15 cellular contexts compared by ENCODE assay signal in genomic region chrX:155237719-155238118, GRCh38. TPM values are rescaled to one million over a fixed set of nuclear protein-coding genes. Genes with fewer than 3 reads are reported as not detected.
DNase-seq lines count a peak whose midpoint lies in the region; ATAC-seq and TF ChIP-seq lines count a peak whose summit lies in the region.
"Had no signal": no experiment of that assay in that cellular context is flagged by ENCODE, and none has a peak within 500 bp of the region (broad histone marks: within the 10 kb centered on the region; RNA-seq: fewer than 3 reads in every experiment).

No MANE protein-coding gene starts in this region.

- H3K36me3 ChIP-seq in breast epithelium (peaks cover 3% of the 10 kb centered on the region), stomach smooth muscle (ENCODE audit: control insufficient read depth in 2 of 2, insufficient read depth in 2 of 2, low read length in 2 of 2) (no peaks in the 10 kb centered on the region)

- H3K4me3 Mint-ChIP-seq in activated CD4-positive, alpha-beta T cell treated with anti-CD3 and anti-CD28 coated beads for 36 hours: no peak overlapping the region
- H3K4me3 Mint-ChIP-seq in MCF 10A (ENCODE audit: unreplicated experiment): no peak overlapping the region
- H3K4me3 Mint-ChIP-seq in memory B cell: no peak overlapping the region
- H3K4me3 Mint-ChIP-seq: CD14-positive monocyte; CD8-positive, alpha-beta memory T cell had no signal

- peaks cover 24% of the 10 kb centered on the region for H3K36me3 Mint-ChIP-seq in activated CD4-positive, alpha-beta T cell treated with anti-CD3 and anti-CD28 coated beads for 36 hours (ENCODE audit: low read depth)
- H3K36me3 Mint-ChIP-seq in MCF 10A (ENCODE audit: insufficient read depth, unreplicated experiment) (peaks cover 41% of the 10 kb centered on the region), memory B cell (peaks cover 20% of the 10 kb centered on the region)

- TF ChIP-seq CTCF in MCF 10A (IDR thresholded peaks at IDR 0.05; ENCODE audit: unreplicated experiment) (no peak), breast epithelium (IDR thresholded peaks at IDR 0.05) (no peak)

- ATAC-seq in activated CD4-positive, alpha-beta T cell treated with anti-CD3 and anti-CD28 coated beads for 36 hours: no peak
- no peak for ATAC-seq in memory B cell (ENCODE audit: low read depth)

- H3K4me1 ChIP-seq in breast epithelium: no peaks in the 10 kb centered on the region
- H3K4me1 ChIP-seq in stomach smooth muscle (ENCODE audit: control insufficient read depth, insufficient read depth, low read length): peaks cover 3% of the 10 kb centered on the region
- H3K4me1 ChIP-seq: Caco-2 had no signal

- no peaks in the 10 kb centered on the region for H3K9me3 Mint-ChIP-seq in activated CD4-positive, alpha-beta T cell treated with anti-CD3 and anti-CD28 coated beads for 36 hours (ENCODE audit: low read depth)
- H3K9me3 Mint-ChIP-seq in MCF 10A (ENCODE audit: unreplicated experiment) (no peaks in the 10 kb centered on the region), memory B cell (no peaks in the 10 kb centered on the region)
- H3K9me3 Mint-ChIP-seq: CD14-positive monocyte; CD8-positive, alpha-beta memory T cell had no signal

- POLR2A ChIA-PET in activated CD4-positive, alpha-beta T cell treated with anti-CD3 and anti-CD28 coated beads for 36 hours (lab: Charles Lee): no interaction called here
- POLR2A ChIA-PET in MCF 10A (lab: Yijun Ruan, JAX): no interaction called here

- H3K4me1 Mint-ChIP-seq in activated CD4-positive, alpha-beta T cell treated with anti-CD3 and anti-CD28 coated beads for 36 hours: no peaks in the 10 kb centered on the region
- H3K4me1 Mint-ChIP-seq in MCF 10A (ENCODE audit: insufficient read depth, unreplicated experiment): no peaks in the 10 kb centered on the region
- H3K4me1 Mint-ChIP-seq in memory B cell: peaks cover 4% of the 10 kb centered on the region

- H3K9ac ChIP-seq in stomach smooth muscle (ENCODE audit: low read length in 2 of 2): no peak overlapping the region

- H3K4me3 ChIP-seq in breast epithelium: no peak overlapping the region
- no peak overlapping the region for H3K4me3 ChIP-seq in stomach smooth muscle (ENCODE audit: low read length in 2 of 2)

- intact Hi-C loops in activated CD4-positive, alpha-beta T cell treated with anti-CD3 and anti-CD28 coated beads for 36 hours (cut with DNase I, micrococcal nuclease): no loop called here
- intact Hi-C loops in MCF 10A (cut with micrococcal nuclease) (no loop called here), breast epithelium (cut with DNase I; ENCODE audit: low total_unique reads) (no loop called here)

- no TSS peak for BruUV-seq in MCF 10A (replicated peaks; lab: Mats Ljungman, UMichigan)

- H3K27ac Mint-ChIP-seq in activated CD4-positive, alpha-beta T cell treated with anti-CD3 and anti-CD28 coated beads for 36 hours: peak overlapping the region; percentile 35
- H3K27ac Mint-ChIP-seq in MCF 10A (ENCODE audit: low read depth, unreplicated experiment) (peak overlapping the region; percentile 32), memory B cell (peak overlapping the region; percentile 70)

- H3K27ac ChIP-seq in breast epithelium (no peak overlapping the region), stomach smooth muscle (ENCODE audit: low read length) (peak overlapping the region; percentile 67)
- H3K27ac ChIP-seq: 22Rv1, HL-60 had no signal

- CTCF ChIA-PET in activated CD4-positive, alpha-beta T cell treated with anti-CD3 and anti-CD28 coated beads for 36 hours (lab: Charles Lee): no interaction called here
- CTCF ChIA-PET in MCF 10A (lab: Yijun Ruan, JAX): interaction anchor here (0.7 kb wide), 1 partner anchor 144 kb away, joined by 3 read pairs; no protein-coding TSS in a partner anchor

- no peak for DNase-seq in activated CD4-positive, alpha-beta T cell treated with anti-CD3 and anti-CD28 coated beads for 36 hours
- no peak for DNase-seq in activated CD4-positive, alpha-beta T cell treated with anti-CD3 and anti-CD28 coated beads, Interleukin-2, amount 50 U/mL, for 48 hours
- DNase-seq in MCF 10A (ENCODE audit: unreplicated experiment) (no peak), breast epithelium (ENCODE audit: low spot score in 2 of 2) (no peak), memory B cell (ENCODE audit: low spot score in 2 of 2) (no peak), activated gamma-delta T cell (lab: John Stamatoyannopoulos, UW) (no peak)
- no peak for DNase-seq in stimulated activated CD4-positive, alpha-beta T cell treated with anti-CD3 and anti-CD28 coated beads, Interleukin-15, amount 100 ng/mL, for 24 hours
- DNase-seq: Caco-2; CD8-positive, alpha-beta memory T cell; GF-D8; HCEC 1CT had no signal

- TF ChIP-seq POLR2A in breast epithelium (IDR thresholded peaks at IDR 0.05): no peak

- H3K27me3 Mint-ChIP-seq in activated CD4-positive, alpha-beta T cell treated with anti-CD3 and anti-CD28 coated beads for 36 hours: no peaks in the 10 kb centered on the region
- H3K27me3 Mint-ChIP-seq in MCF 10A (ENCODE audit: insufficient read depth, unreplicated experiment): no peaks in the 10 kb centered on the region
- no peaks in the 10 kb centered on the region for H3K27me3 Mint-ChIP-seq in memory B cell
- H3K27me3 Mint-ChIP-seq: CD8-positive, alpha-beta memory T cell had no signal

- H3K9me3 ChIP-seq in breast epithelium (no peaks in the 10 kb centered on the region), stomach smooth muscle (ENCODE audit: control insufficient read depth in 2 of 2, low read length in 2 of 2) (no peaks in the 10 kb centered on the region)
- H3K9me3 ChIP-seq: Caco-2 had no signal

- no peaks in the 10 kb centered on the region for H3K27me3 ChIP-seq in breast epithelium
- no peaks in the 10 kb centered on the region for H3K27me3 ChIP-seq in stomach smooth muscle (ENCODE audit: control insufficient read depth in 1 of 2, insufficient read depth in 2 of 2, low read length in 2 of 2)

RNA-seq across cellular contexts. Expression of gene VBP1, which starts 21.5 kb away (rescaled TPM):
- 10 to 100 TPM; 72.3 to 86.4 TPM for total RNA-seq in activated CD4-positive, alpha-beta T cell treated with anti-CD3 and anti-CD28 coated beads for 36 hours
- total RNA-seq in MCF 10A (2022): 60.5 and 62.9 TPM in 2 replicates
- 10 to 100 TPM; 29.1 to 30.7 (median 29.8) TPM for total RNA-seq in breast epithelium

RNA-seq across cellular contexts. Expression of gene RAB39B, which starts 26.6 kb away (rescaled TPM):
- 10 to 100 TPM; 16.4 to 17.2 TPM for total RNA-seq in activated CD4-positive, alpha-beta T cell treated with anti-CD3 and anti-CD28 coated beads for 36 hours
- total RNA-seq in MCF 10A (2022) (5.0 and 6.0 TPM in 2 replicates), breast epithelium (1 to 10 TPM in 1 of 3 donors, under 1 TPM in 2; 0.32 to 1.3 (median 0.73) TPM)
